In genomic region chr6:52420668-52421358, GRCh38 we compare ENCODE assay signal across 1 cellular context.
A peak's percentile ranks its signal among the peaks of the same experiment; 100 is the strongest.
TF ChIP-seq lines count a peak whose summit lies in the region.

No MANE protein-coding gene starts in this region.

TF ChIP-seq in HEK293, 187 proteins besides CTCF, POLR2A, EP300 and RAD21 (continued from another document and continues in another):
- TF ChIP-seq, protein P1, sequence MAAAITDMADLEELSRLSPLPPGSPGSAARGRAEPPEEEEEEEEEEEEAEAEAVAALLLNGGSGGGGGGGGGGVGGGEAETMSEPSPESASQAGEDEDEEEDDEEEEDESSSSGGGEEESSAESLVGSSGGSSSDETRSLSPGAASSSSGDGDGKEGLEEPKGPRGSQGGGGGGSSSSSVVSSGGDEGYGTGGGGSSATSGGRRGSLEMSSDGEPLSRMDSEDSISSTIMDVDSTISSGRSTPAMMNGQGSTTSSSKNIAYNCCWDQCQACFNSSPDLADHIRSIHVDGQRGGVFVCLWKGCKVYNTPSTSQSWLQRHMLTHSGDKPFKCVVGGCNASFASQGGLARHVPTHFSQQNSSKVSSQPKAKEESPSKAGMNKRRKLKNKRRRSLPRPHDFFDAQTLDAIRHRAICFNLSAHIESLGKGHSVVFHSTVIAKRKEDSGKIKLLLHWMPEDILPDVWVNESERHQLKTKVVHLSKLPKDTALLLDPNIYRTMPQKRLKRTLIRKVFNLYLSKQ (tag by site-specific recombination; IDR thresholded peaks at IDR 0.05; ENCODE audit: borderline replicate concordance) = no peak
- TF ChIP-seq ZIC2 (tag by site-specific recombination; IDR thresholded peaks at IDR 0.05) (no peak), ZNF366 (tag by site-specific recombination; conservative IDR thresholded peaks at IDR 0.05) (peak; percentile 94), ZNF785 (tag by site-specific recombination; IDR thresholded peaks at IDR 0.05) (no peak), HIC1 (tag by site-specific recombination; IDR thresholded peaks at IDR 0.05) (no peak), ZNF155 (tag by site-specific recombination; IDR thresholded peaks at IDR 0.05) (no peak), ZNF626 (tag by site-specific recombination; IDR thresholded peaks at IDR 0.05) (no peak), KLF7 (tag by site-specific recombination; IDR thresholded peaks at IDR 0.05; ENCODE audit: borderline replicate concordance) (0 out of 2 replicates have a peak, but pooled peaks have one; percentile 27), SETDB1 (IDR thresholded peaks at IDR 0.05; ENCODE audit: insufficient read length, low read length) (no peak), ZNF76 (tag by site-specific recombination; IDR thresholded peaks at IDR 0.05; ENCODE audit: borderline replicate concordance, low read depth) (peak; percentile 84), RBAK (tag by site-specific recombination; IDR thresholded peaks at IDR 0.05) (no peak), ZNF19 (tag by site-specific recombination; IDR thresholded peaks at IDR 0.05; ENCODE audit: low read depth) (no peak), ZBTB11 (tag by site-specific recombination; conservative IDR thresholded peaks at IDR 0.05; ENCODE audit: low read depth) (peak; percentile 96), ZNF639 (tag by site-specific recombination; IDR thresholded peaks at IDR 0.05) (peak; percentile 60), ZBTB20 (tag by site-specific recombination; IDR thresholded peaks at IDR 0.05) (peak; percentile 84), ZNF202 (tag by site-specific recombination; IDR thresholded peaks at IDR 0.05; ENCODE audit: borderline replicate concordance) (no peak), ZNF354C (tag by site-specific recombination; IDR thresholded peaks at IDR 0.05; ENCODE audit: borderline replicate concordance, low read depth) (no peak), KLF17 (tag by site-specific recombination; IDR thresholded peaks at IDR 0.05) (no peak), ZNF510 (tag by site-specific recombination; IDR thresholded peaks at IDR 0.05; ENCODE audit: insufficient replicate concordance) (no peak), ZNF350 (tag by site-specific recombination; IDR thresholded peaks at IDR 0.05) (no peak), ZNF776 (tag by site-specific recombination; IDR thresholded peaks at IDR 0.05; ENCODE audit: borderline replicate concordance) (no peak), ZNF26 (tag by site-specific recombination; IDR thresholded peaks at IDR 0.05) (no peak), ZNF324 (tag by site-specific recombination; IDR thresholded peaks at IDR 0.05) (peak; percentile 81; the same call in 1 of the 2 replicates), ZNF830 (tag by site-specific recombination; IDR thresholded peaks at IDR 0.05; ENCODE audit: low read depth) (no peak), ZNF394 (tag by site-specific recombination; IDR thresholded peaks at IDR 0.05; ENCODE audit: borderline replicate concordance) (peak; percentile 10; the same call in 1 of the 2 replicates), ZFP3 (tag by site-specific recombination; IDR thresholded peaks at IDR 0.05; ENCODE audit: low read depth) (no peak), MYNN (tag by site-specific recombination; IDR thresholded peaks at IDR 0.05; ENCODE audit: borderline replicate concordance) (no peak), HOXD13 (CRISPR knock-in tag; IDR thresholded peaks at IDR 0.05; ENCODE audit: borderline replicate concordance) (no peak), OSR2 (tag by site-specific recombination; IDR thresholded peaks at IDR 0.05) (no peak), ZNF561 (tag by site-specific recombination; IDR thresholded peaks at IDR 0.05; ENCODE audit: borderline replicate concordance) (no peak), ZSCAN16 (tag by site-specific recombination; IDR thresholded peaks at IDR 0.05) (no peak; the same call in 1 of the 2 replicates), ZNF621 (tag by site-specific recombination; IDR thresholded peaks at IDR 0.05) (no peak), PATZ1 (tag by site-specific recombination; IDR thresholded peaks at IDR 0.05) (peak; percentile 90)
- TF ChIP-seq, protein P2, sequence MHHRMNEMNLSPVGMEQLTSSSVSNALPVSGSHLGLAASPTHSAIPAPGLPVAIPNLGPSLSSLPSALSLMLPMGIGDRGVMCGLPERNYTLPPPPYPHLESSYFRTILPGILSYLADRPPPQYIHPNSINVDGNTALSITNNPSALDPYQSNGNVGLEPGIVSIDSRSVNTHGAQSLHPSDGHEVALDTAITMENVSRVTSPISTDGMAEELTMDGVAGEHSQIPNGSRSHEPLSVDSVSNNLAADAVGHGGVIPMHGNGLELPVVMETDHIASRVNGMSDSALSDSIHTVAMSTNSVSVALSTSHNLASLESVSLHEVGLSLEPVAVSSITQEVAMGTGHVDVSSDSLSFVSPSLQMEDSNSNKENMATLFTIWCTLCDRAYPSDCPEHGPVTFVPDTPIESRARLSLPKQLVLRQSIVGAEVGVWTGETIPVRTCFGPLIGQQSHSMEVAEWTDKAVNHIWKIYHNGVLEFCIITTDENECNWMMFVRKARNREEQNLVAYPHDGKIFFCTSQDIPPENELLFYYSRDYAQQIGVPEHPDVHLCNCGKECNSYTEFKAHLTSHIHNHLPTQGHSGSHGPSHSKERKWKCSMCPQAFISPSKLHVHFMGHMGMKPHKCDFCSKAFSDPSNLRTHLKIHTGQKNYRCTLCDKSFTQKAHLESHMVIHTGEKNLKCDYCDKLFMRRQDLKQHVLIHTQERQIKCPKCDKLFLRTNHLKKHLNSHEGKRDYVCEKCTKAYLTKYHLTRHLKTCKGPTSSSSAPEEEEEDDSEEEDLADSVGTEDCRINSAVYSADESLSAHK (tag by site-specific recombination; IDR thresholded peaks at IDR 0.05) = no peak; the same call in 1 of the 2 replicates
- TF ChIP-seq, protein P3, sequence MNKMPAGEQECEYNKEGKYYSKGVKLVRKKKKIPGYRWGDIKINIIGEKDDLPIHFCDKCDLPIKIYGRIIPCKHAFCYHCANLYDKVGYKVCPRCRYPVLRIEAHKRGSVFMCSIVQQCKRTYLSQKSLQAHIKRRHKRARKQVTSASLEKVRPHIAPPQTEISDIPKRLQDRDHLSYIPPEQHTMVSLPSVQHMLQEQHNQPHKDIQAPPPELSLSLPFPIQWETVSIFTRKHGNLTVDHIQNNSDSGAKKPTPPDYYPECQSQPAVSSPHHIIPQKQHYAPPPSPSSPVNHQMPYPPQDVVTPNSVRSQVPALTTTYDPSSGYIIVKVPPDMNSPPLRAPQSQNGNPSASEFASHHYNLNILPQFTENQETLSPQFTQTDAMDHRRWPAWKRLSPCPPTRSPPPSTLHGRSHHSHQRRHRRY (tag by site-specific recombination; IDR thresholded peaks at IDR 0.05) = no peak
- TF ChIP-seq, protein P4, sequence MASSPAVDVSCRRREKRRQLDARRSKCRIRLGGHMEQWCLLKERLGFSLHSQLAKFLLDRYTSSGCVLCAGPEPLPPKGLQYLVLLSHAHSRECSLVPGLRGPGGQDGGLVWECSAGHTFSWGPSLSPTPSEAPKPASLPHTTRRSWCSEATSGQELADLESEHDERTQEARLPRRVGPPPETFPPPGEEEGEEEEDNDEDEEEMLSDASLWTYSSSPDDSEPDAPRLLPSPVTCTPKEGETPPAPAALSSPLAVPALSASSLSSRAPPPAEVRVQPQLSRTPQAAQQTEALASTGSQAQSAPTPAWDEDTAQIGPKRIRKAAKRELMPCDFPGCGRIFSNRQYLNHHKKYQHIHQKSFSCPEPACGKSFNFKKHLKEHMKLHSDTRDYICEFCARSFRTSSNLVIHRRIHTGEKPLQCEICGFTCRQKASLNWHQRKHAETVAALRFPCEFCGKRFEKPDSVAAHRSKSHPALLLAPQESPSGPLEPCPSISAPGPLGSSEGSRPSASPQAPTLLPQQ (tag by site-specific recombination; IDR thresholded peaks at IDR 0.05) = peak; percentile 58; the same call in 1 of the 2 replicates
